Comparison of ENCODE assay signal across 19 cellular contexts in the genomic region with DNA sequence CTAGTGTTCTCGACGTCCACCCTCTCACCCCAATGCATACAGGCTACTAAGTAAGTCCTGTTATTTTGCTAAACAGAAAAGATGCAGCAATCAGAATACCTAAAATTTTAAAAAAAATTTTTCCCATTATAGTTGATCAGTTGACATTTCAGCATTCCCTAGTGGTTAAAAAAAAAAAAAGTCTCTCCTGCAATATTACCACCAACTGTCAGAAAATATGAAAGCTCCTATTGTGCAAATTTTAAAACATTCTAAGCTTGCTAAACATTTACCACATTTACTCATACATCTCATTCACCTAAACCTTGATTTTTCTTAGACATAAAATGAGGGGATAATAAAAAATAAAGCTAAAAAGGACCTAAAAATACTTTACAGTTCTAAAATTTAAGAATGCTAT.
"Had no signal": no experiment of that assay in that cellular context is flagged by ENCODE, and none has a peak within 500 bp of the region (broad histone marks: within the 10 kb centered on the region; RNA-seq: fewer than 3 reads in every experiment).

No MANE protein-coding gene starts in this region.

- H3K9me3 ChIP-seq: adrenal gland, breast epithelium, colonic mucosa, esophagus squamous epithelium, gastrocnemius medialis, left lung, sigmoid colon, spleen, thoracic aorta, upper lobe of left lung had no signal

- H3K4me1 ChIP-seq: adrenal gland, breast epithelium, colonic mucosa, esophagus squamous epithelium, gastrocnemius medialis, left lung, sigmoid colon, spleen, upper lobe of left lung had no signal

- H3K4me3 ChIP-seq: adrenal gland, breast epithelium, colonic mucosa, esophagus squamous epithelium, gastrocnemius medialis, left lung, sigmoid colon, spleen, thoracic aorta, upper lobe of left lung had no signal

- H3K36me3 ChIP-seq: adrenal gland, breast epithelium, colonic mucosa, esophagus squamous epithelium, gastrocnemius medialis, left lung, sigmoid colon, spleen, thoracic aorta, upper lobe of left lung had no signal

- H3K27me3 ChIP-seq: adrenal gland, breast epithelium, colonic mucosa, esophagus squamous epithelium, gastrocnemius medialis, left lung, sigmoid colon, spleen, upper lobe of left lung had no signal

- DNase-seq: activated CD4-positive, alpha-beta T cell treated with anti-CD3 and anti-CD28 coated beads for 1 hour; activated CD4-positive, alpha-beta T cell treated with anti-CD3 and anti-CD28 coated beads, Interleukin-2, amount 50 U/mL, for 1 hour; activated T-cell treated with anti-CD3 and anti-CD28 coated beads, Interleukin-2, amount 50 U/mL, for 24 hours; adrenal gland; colonic mucosa; esophagus squamous epithelium; gastrocnemius medialis; hippocampal formation; kidney glomerular epithelial cell; left lung; natural killer cell; retina; sigmoid colon; spleen; stimulated activated CD4-positive, alpha-beta T cell treated with anti-CD3 and anti-CD28 coated beads, Interleukin-4, amount 100 ng/mL, for 1 hour; stimulated activated naive CD4-positive, alpha-beta T cell; upper lobe of left lung had no signal

- H3K27ac ChIP-seq: adrenal gland, breast epithelium, colonic mucosa, esophagus squamous epithelium, gastrocnemius medialis, sigmoid colon, thoracic aorta, upper lobe of left lung had no signal
